Comparison of ENCODE assay signal across 17 cellular contexts in the genomic region with DNA sequence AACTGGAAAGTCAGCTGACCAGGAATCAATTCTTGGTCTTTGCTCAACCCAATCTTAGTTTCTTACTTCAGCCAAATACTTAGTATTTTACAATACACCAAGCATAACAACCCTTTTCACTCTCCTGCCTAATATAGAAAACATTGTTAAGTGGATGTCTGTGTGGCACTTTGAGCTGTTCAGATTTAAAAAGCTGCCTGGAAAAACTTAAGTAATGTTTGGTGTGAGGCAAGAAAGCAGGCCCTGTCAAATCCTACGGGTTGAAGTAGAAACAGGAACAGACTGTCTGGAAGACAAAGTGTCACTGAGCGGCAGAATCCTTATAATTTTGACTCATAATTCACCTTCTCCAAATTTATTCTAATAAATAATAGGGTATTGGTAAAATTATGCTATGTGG. TPM values are rescaled to one million over a fixed set of nuclear protein-coding genes. Genes with fewer than 3 reads are reported as not detected.
DNase-seq lines count a peak whose midpoint lies in the region; ATAC-seq and TF ChIP-seq lines count a peak whose summit lies in the region.
"Had no signal": no experiment of that assay in that cellular context is flagged by ENCODE, and none has a peak within 500 bp of the region (broad histone marks: within the 10 kb centered on the region; RNA-seq: fewer than 3 reads in every experiment).

No MANE protein-coding gene starts in this region.

- DNase-seq in heart left ventricle (no peak), Right ventricle myocardium inferior (ENCODE audit: missing footprints) (no peak), ascending aorta (ENCODE audit: low spot score in 2 of 2) (no peak), mesenchymal stem cell (peak; percentile 23), NCI-H226 (no peak), dorsolateral prefrontal cortex (no peak), vagina (ENCODE audit: extremely low spot score in 2 of 2) (no peak)
- DNase-seq: ACHN; BE2C; C1 segment of cervical spinal cord; CD4-positive, CD25-positive, alpha-beta regulatory T cell; CD8-positive, alpha-beta memory T cell; COR-L47; GM23248 had no signal

- H3K4me2 ChIP-seq in mesenchymal stem cell (ENCODE audit: low read length, poor library complexity, severe bottlenecking), result no peak overlapping the region

- H2BK12ac ChIP-seq in mesenchymal stem cell (ENCODE audit: low read length in 2 of 2), result no peak overlapping the region

- no peak overlapping the region for H2BK5ac ChIP-seq in mesenchymal stem cell (ENCODE audit: low read depth, low read length, poor library complexity, severe bottlenecking)

- H3K9me3 ChIP-seq in heart left ventricle, result no peaks in the 10 kb centered on the region
- H3K9me3 ChIP-seq in ascending aorta, result no peaks in the 10 kb centered on the region
- no peaks in the 10 kb centered on the region for H3K9me3 ChIP-seq in mesenchymal stem cell (ENCODE audit: control insufficient read depth, low read length)
- no peaks in the 10 kb centered on the region for H3K9me3 ChIP-seq in vagina
- H3K9me3 ChIP-seq: BE2C, HAP-1 had no signal

- H3K27ac ChIP-seq in heart left ventricle (no peak overlapping the region), ascending aorta (peak overlapping the region; percentile 47 to 64), mesenchymal stem cell (ENCODE audit: low read length, poor library complexity, severe bottlenecking) (no peak overlapping the region), dorsolateral prefrontal cortex (no peak overlapping the region), vagina (no peak overlapping the region)
- H3K27ac ChIP-seq: GM23248, HL-60 had no signal

- H3K36me3 ChIP-seq in heart left ventricle (peaks cover 0 to 22% (median 0%) of the 10 kb centered on the region in 9 donors), ascending aorta (no peaks in the 10 kb centered on the region), mesenchymal stem cell (ENCODE audit: control insufficient read depth in 1 of 2, insufficient read depth in 2 of 2, low read depth in 1 of 2, low read length in 2 of 2) (peaks cover 0 to 5% of the 10 kb centered on the region in 2 experiments), vagina (no peaks in the 10 kb centered on the region)
- H3K36me3 ChIP-seq: BE2C, HAP-1 had no signal

- no peak overlapping the region for H2AK5ac ChIP-seq in mesenchymal stem cell (ENCODE audit: low read length, severe bottlenecking)

- no peak for TF ChIP-seq CTCF in heart left ventricle (IDR thresholded peaks at IDR 0.05)
- TF ChIP-seq CTCF in ascending aorta (IDR thresholded peaks at IDR 0.05), result no peak
- TF ChIP-seq CTCF in dorsolateral prefrontal cortex (IDR thresholded peaks at IDR 0.05 in 54 of 56, conservative IDR thresholded peaks at IDR 0.05 in 2 of 56; ENCODE audit: low read depth in 1 of 56, partially characterized antibody in 56 of 56), result no peak
- no peak for TF ChIP-seq CTCF in vagina (IDR thresholded peaks at IDR 0.05)

- H3K27me3 ChIP-seq in heart left ventricle (no peaks in the 10 kb centered on the region), ascending aorta (no peaks in the 10 kb centered on the region), mesenchymal stem cell (ENCODE audit: control insufficient read depth in 1 of 2, insufficient read depth in 1 of 2, low read length in 2 of 2) (no peaks in the 10 kb centered on the region), dorsolateral prefrontal cortex (no peaks in the 10 kb centered on the region), vagina (no peaks in the 10 kb centered on the region)
- H3K27me3 ChIP-seq: BE2C had no signal

- TF ChIP-seq POLR2A in heart left ventricle (IDR thresholded peaks at IDR 0.05) (no peak), vagina (IDR thresholded peaks at IDR 0.05) (no peak)

- no peak overlapping the region for H2BK15ac ChIP-seq in mesenchymal stem cell (ENCODE audit: low read depth, poor library complexity, severe bottlenecking)

- H3K4me1 ChIP-seq in heart left ventricle, result no peaks in the 10 kb centered on the region
- H3K4me1 ChIP-seq in ascending aorta, result peaks cover 0 to 13% of the 10 kb centered on the region in 2 donors
- peaks cover 3% of the 10 kb centered on the region for H3K4me1 ChIP-seq in mesenchymal stem cell (ENCODE audit: control insufficient read depth, insufficient read depth, low read depth, low read length)
- no peaks in the 10 kb centered on the region for H3K4me1 ChIP-seq in vagina
- H3K4me1 ChIP-seq: BE2C, HAP-1 had no signal

- H3K4me3 ChIP-seq in heart left ventricle, result no peak overlapping the region
- no peak overlapping the region for H3K4me3 ChIP-seq in ascending aorta
- no peak overlapping the region for H3K4me3 ChIP-seq in mesenchymal stem cell (ENCODE audit: insufficient read depth in 1 of 2, low read depth in 1 of 2, low read length in 2 of 2)
- H3K4me3 ChIP-seq in dorsolateral prefrontal cortex, result no peak overlapping the region
- no peak overlapping the region for H3K4me3 ChIP-seq in vagina
- H3K4me3 ChIP-seq: GM23248, HAP-1 had no signal

- H4K91ac ChIP-seq in mesenchymal stem cell (ENCODE audit: low read length), result no peak overlapping the region

- no peak overlapping the region for H4K8ac ChIP-seq in mesenchymal stem cell (ENCODE audit: low read length)

- ATAC-seq in heart left ventricle, result peak in 3 of 4 donors; percentile 21 to 54 (median 38)
- ATAC-seq in Right ventricle myocardium inferior, result no peak

- intact Hi-C loops in heart left ventricle (cut with DNase I) (loop anchor here in 1 of 10 donors (10.0 kb wide), 1 partner anchor 119 kb away; no protein-coding TSS in a partner anchor), Right ventricle myocardium inferior (cut with DNase I) (no loop called here), ascending aorta (cut with DNase I) (loop anchor here (5.0 kb wide), 1 partner anchor 36 kb away; a partner anchor contains a TSS), dorsolateral prefrontal cortex (cut with DNase I) (no loop called here), vagina (cut with DNase I) (no loop called here)

- H3K18ac ChIP-seq in mesenchymal stem cell (ENCODE audit: low read depth in 1 of 2, low read length in 2 of 2), result no peak overlapping the region

- H3K14ac ChIP-seq in mesenchymal stem cell (ENCODE audit: low read length in 2 of 2), result no peak overlapping the region

- no peak overlapping the region for H3K4ac ChIP-seq in mesenchymal stem cell (ENCODE audit: low read depth in 1 of 2, low read length in 2 of 2)

- no peak overlapping the region for H2BK120ac ChIP-seq in mesenchymal stem cell (ENCODE audit: low read depth, low read length)

- no peak overlapping the region for H3K23ac ChIP-seq in mesenchymal stem cell (ENCODE audit: low read length in 2 of 2)

- H2AFZ ChIP-seq in mesenchymal stem cell (ENCODE audit: low read depth, low read length), result no peak overlapping the region
- H2AFZ ChIP-seq: GM23248 had no signal

- H3K79me1 ChIP-seq in mesenchymal stem cell (replicated peaks; ENCODE audit: low read length, poor library complexity, severe bottlenecking), result no peaks in the 10 kb centered on the region

- 59 to 70% (median 61%) methylated on average over 2 of the region's 2 CpGs for WGBS in heart left ventricle, 4 donors
- no CpG with 5 or more reads among the region's 2 CpGs for WGBS in mesenchymal stem cell

- H3K9ac ChIP-seq in mesenchymal stem cell (ENCODE audit: low read length), result no peak overlapping the region
- H3K9ac ChIP-seq: GM23248 had no signal

RNA-seq across cellular contexts. Expression of a gene that starts 37.1 kb away (rescaled TPM):
- total RNA-seq in heart left ventricle, result 1 to 10 TPM in 6 of 9 donors, under 1 TPM in 3; 0.31 to 5.5 (median 1.9) TPM
- polyA plus RNA-seq in heart left ventricle, result 1 to 10 TPM; 1.1 to 1.8 TPM
- 1.3 TPM for total RNA-seq in Right ventricle myocardium inferior
- 42.5 TPM for total RNA-seq in ascending aorta
- 54.6 TPM for polyA plus RNA-seq in mesenchymal stem cell (2013, experiment 1 of 2)
- polyA plus RNA-seq in mesenchymal stem cell (2013, experiment 2 of 2), result 55.5 TPM
- total RNA-seq in dorsolateral prefrontal cortex, result 10 to 100 TPM in 25 of 120 experiments, 1 to 10 TPM in 95; 1.1 to 55.4 (median 4.8) TPM
- 3.9 TPM for total RNA-seq in vagina
- total RNA-seq: CD4-positive, CD25-positive, alpha-beta regulatory T cell; CD8-positive, alpha-beta memory T cell; HT1080 had no signal
- polyA plus RNA-seq: CD4-positive, CD25-positive, alpha-beta regulatory T cell; CD8-positive, alpha-beta memory T cell had no signal

Comparison
In these comparisons a context has a peak if more than half of its experiments do, and no peak if none do; other contexts are left out.
1. H3K27ac ChIP-seq: peak in ascending aorta (2 of 2); none in heart left ventricle (0 of 12), mesenchymal stem cell (single experiment), dorsolateral prefrontal cortex (0 of 59) and vagina (single experiment).